1 cellular context compared by ENCODE assay signal in the genomic region with DNA sequence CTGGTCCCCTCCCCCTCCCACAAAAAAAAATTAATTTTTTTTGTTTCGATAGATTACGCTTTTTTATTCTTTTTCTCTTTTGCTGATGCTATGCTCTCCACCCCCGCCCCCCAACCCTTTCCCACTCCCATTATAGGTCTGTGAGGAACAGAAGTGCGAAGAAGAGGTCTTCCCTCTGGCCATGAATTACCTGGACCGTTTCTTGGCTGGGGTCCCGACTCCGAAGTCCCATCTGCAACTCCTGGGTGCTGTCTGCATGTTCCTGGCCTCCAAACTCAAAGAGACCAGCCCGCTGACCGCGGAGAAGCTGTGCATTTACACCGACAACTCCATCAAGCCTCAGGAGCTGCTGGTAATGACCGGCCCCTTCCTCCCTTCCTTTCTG.
TF ChIP-seq lines count a peak whose summit lies in the region.

No MANE protein-coding gene starts in this region.

TF ChIP-seq in H1, 55 proteins besides CTCF, POLR2A, EP300 and RAD21:
- TF ChIP-seq CREB1 (IDR thresholded peaks at IDR 0.05): no peak
